Comparison of ENCODE assay signal across 8 cellular contexts in genomic region chr13:43303040-43303729, GRCh38.
A peak's percentile ranks its signal among the peaks of the same experiment; 100 is the strongest.
DNase-seq lines count a peak whose midpoint lies in the region; ATAC-seq and TF ChIP-seq lines count a peak whose summit lies in the region.

No MANE protein-coding gene starts in this region.

- peak overlapping the region; percentile 64; the same call in 1 of the 2 replicates for H2BK20ac ChIP-seq in IMR-90 (ENCODE audit: low read depth, low read length)

- no peaks in the 10 kb centered on the region for H4K20me1 ChIP-seq in IMR-90 (ENCODE audit: insufficient read depth, low read length)

- in situ Hi-C loops in ACHN (cut with HindIII; ENCODE audit: low pct_ligation_motif_present, low pct_unique_long_range_greater_than_20kb, low sequenced_read_pairs) (no loop called here), GM13976 (cut with MboI; ENCODE audit: low sequenced_read_pairs, unreplicated experiment) (no loop called here), IMR-90 (cut with MboI; ENCODE audit: low sequenced_read_pairs) (loop anchor here (10.0 kb wide), 1 partner anchor 492 kb away; no protein-coding TSS in a partner anchor)

- WGBS in IMR-90 (ENCODE audit: extremely low coverage in 2 of 2, insufficient read length in 1 of 2), 2 experiments: 0% methylated on average over 1 of the region's 5 CpGs; no CpG with 5 or more reads in 1 of the 2 experiments

- H3K36me3 ChIP-seq in IMR-90 (ENCODE audit: control insufficient read depth, insufficient read depth, low read length): no peaks in the 10 kb centered on the region

- no peak overlapping the region for H3K23ac ChIP-seq in IMR-90 (ENCODE audit: low read depth, low read length)

- H2AK5ac ChIP-seq in IMR-90 (ENCODE audit: low read depth, low read length): no peak overlapping the region; the same call in 1 of the 2 replicates

- H2AK9ac ChIP-seq in IMR-90 (replicated peaks; ENCODE audit: low read depth, low read length, poor library complexity): no peak overlapping the region

- peak overlapping the region; percentile 9; the same call in 1 of the 2 replicates for H4K5ac ChIP-seq in IMR-90 (ENCODE audit: low read depth, low read length)

- no peak overlapping the region for H3K4me3 ChIP-seq in IMR-90 (ENCODE audit: insufficient read depth, low read depth, low read length)
- no peak overlapping the region for H3K4me3 ChIP-seq in fibroblast of pulmonary artery (replicated peaks; ENCODE audit: low read depth, low read length)

- H2BK15ac ChIP-seq in IMR-90 (ENCODE audit: low read depth, low read length): peak overlapping the region; percentile 4; the same call in 1 of the 3 replicates

- peak; percentile 34 for TF ChIP-seq CTCF in GM13976 (IDR thresholded peaks at IDR 0.05; ENCODE audit: borderline replicate concordance, control extremely low read depth, extremely low read depth, insufficient read depth, missing control alignments)
- peak; percentile 59 for TF ChIP-seq CTCF in IMR-90 (conservative IDR thresholded peaks at IDR 0.05; ENCODE audit: low read depth, low read length)
- TF ChIP-seq CTCF in fibroblast of pulmonary artery (IDR thresholded peaks at IDR 0.05; ENCODE audit: low read length, missing control alignments): peak; percentile 66

- no peaks in the 10 kb centered on the region for H3K27me3 ChIP-seq in IMR-90 (ENCODE audit: control insufficient read depth, insufficient read depth, low read length)

- H3K9me1 ChIP-seq in IMR-90 (ENCODE audit: insufficient read depth, low read length): peaks cover 3% of the 10 kb centered on the region; the same call in 1 of the 2 replicates

- H3K14ac ChIP-seq in IMR-90 (replicated peaks; ENCODE audit: low read depth, low read length): peak overlapping the region; percentile 29; the same call in 1 of the 2 replicates

- dilution Hi-C loops in IMR-90 (cut with HindIII; ENCODE audit: low sequenced_read_pairs, unreplicated experiment): no loop called here

- H4K91ac ChIP-seq in IMR-90 (ENCODE audit: insufficient read depth, low read depth, low read length): peak overlapping the region; percentile 26; the same call in 1 of the 2 replicates

- no peak overlapping the region for H3K56ac ChIP-seq in IMR-90 (ENCODE audit: extremely low read depth, insufficient read depth, low read length)

- ATAC-seq in IMR-90 (ENCODE audit: low read depth) (peak; percentile 68), HG03432 (IDR thresholded peaks at IDR 0.05; ENCODE audit: unreplicated experiment) (no peak), HG03565 (IDR thresholded peaks at IDR 0.05; ENCODE audit: unreplicated experiment) (no peak)

- H3K9me3 ChIP-seq in IMR-90 (ENCODE audit: control insufficient read depth, insufficient read depth, low read length): no peaks in the 10 kb centered on the region

- DNase-seq in ACHN (peak; percentile 47), GM13976 (ENCODE audit: low spot score) (peak; percentile 31), IMR-90 (peak; percentile 70), SK-N-DZ (ENCODE audit: low spot score) (peak; percentile 87), fibroblast of pulmonary artery (ENCODE audit: low read depth) (peak; percentile 80), occipital lobe (lab: John Stamatoyannopoulos, UW) (peak; percentile 68)

- H3K9ac ChIP-seq in IMR-90 (ENCODE audit: low read depth, low read length): no peak overlapping the region

- peak overlapping the region in 1 of 2 experiments; percentile 53; a peak in 3 of 4 replicates for H4K8ac ChIP-seq in IMR-90 (ENCODE audit: low read depth in 2 of 2, low read length in 2 of 2)

- peak overlapping the region; percentile 79 for H2AFZ ChIP-seq in IMR-90 (replicated peaks; ENCODE audit: low read length, poor library complexity)

- no peak for TF ChIP-seq POLR2A in IMR-90 (IDR thresholded peaks at IDR 0.05; ENCODE audit: low read depth, low read length)

- H3K4me1 ChIP-seq in IMR-90 (ENCODE audit: control insufficient read depth, insufficient read depth, low read length): peaks cover 13% of the 10 kb centered on the region

- peak overlapping the region; percentile 2; the same call in 1 of the 2 replicates for H3K27ac ChIP-seq in IMR-90 (ENCODE audit: insufficient read depth, low read length)

- peak overlapping the region; percentile 25 for H3K18ac ChIP-seq in IMR-90 (ENCODE audit: low read depth, low read length)

- peak overlapping the region; percentile 22 for H3K4ac ChIP-seq in IMR-90 (ENCODE audit: low read depth, low read length)

- H3K79me1 ChIP-seq in IMR-90 (ENCODE audit: low read depth in 1 of 2, low read length in 2 of 2): no peaks in the 10 kb centered on the region

- no peak overlapping the region for H2BK5ac ChIP-seq in IMR-90 (ENCODE audit: low read depth, low read length, poor library complexity, severe bottlenecking)

- no TSS peak for BruUV-seq in IMR-90 (replicated peaks; lab: Mats Ljungman, UMichigan)

- POLR2A ChIA-PET in IMR-90 (lab: Charles Lee; ENCODE audit: unreplicated experiment): no interaction called here

- no peak overlapping the region for H3K4me2 ChIP-seq in IMR-90 (ENCODE audit: low read depth, low read length)

- peak overlapping the region; percentile 8 for H2BK120ac ChIP-seq in IMR-90 (ENCODE audit: low read depth, low read length)

- CTCF ChIA-PET in IMR-90 (lab: Yijun Ruan, JAX): interaction anchor here (0.6 kb wide), 1 partner anchor 165 kb away, joined by 7 read pairs; no protein-coding TSS in a partner anchor

- intact Hi-C loops in IMR-90 (cut with micrococcal nuclease): loop anchor here (1.0 to 10.0 kb wide), 4 partner anchors 218 to 708 kb away; no protein-coding TSS in a partner anchor

- peak; percentile 64 for TF ChIP-seq RAD21 in IMR-90 (IDR thresholded peaks at IDR 0.05; ENCODE audit: low read length)

TF ChIP-seq in IMR-90, 13 proteins besides CTCF, POLR2A, EP300 and RAD21:
- TF ChIP-seq SMC3 (IDR thresholded peaks at IDR 0.05; ENCODE audit: low read depth, low read length) (peak; percentile 46), ELK1 (IDR thresholded peaks at IDR 0.05; ENCODE audit: borderline replicate concordance, low read depth, low read length) (no peak), FOS (IDR thresholded peaks at IDR 0.05; ENCODE audit: low read depth, low read length) (no peak)

Comparison
In these comparisons a context has a peak if more than half of its experiments do, and no peak if none do; other contexts are left out.
1. DNase-seq: peak in every context shown above with its lines; median percentile 87 in SK-N-DZ; 80 in fibroblast of pulmonary artery; 70 in IMR-90; 68 in occipital lobe; 47 in ACHN; 31 in GM13976.